ENCODE assay signal across 11 cellular contexts in the genomic region with DNA sequence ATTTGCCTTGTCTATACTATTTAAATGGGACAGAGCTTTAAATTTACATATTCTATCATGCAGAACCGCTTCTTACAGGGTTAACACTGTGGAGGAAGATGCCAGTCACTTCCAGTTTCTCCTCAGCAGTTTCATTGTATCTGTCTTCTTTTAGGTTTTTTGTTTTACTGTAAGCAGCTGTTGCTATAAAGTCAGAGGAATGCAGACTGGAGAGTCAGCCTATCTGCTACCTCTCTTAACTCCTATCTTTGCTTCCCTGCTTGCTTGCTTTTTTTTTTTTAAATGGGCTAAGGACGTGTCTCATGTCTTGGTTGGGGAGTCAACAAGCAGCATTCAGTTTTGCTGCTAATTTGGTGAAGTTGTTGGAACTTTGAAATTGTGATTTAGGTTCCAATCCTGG. TPM values are rescaled to one million over a fixed set of nuclear protein-coding genes. Genes with fewer than 3 reads are reported as not detected.
DNase-seq lines count a peak whose midpoint lies in the region; ATAC-seq, FAIRE-seq and TF ChIP-seq lines count a peak whose summit lies in the region.
"Had no signal": no experiment of that assay in that cellular context is flagged by ENCODE, and none has a peak within 500 bp of the region (broad histone marks: within the 10 kb centered on the region; RNA-seq: fewer than 3 reads in every experiment).

No MANE protein-coding gene starts in this region.

- H3K27me3 Mint-ChIP-seq in CD4-positive, alpha-beta memory T cell = no peaks in the 10 kb centered on the region
- no peaks in the 10 kb centered on the region for H3K27me3 Mint-ChIP-seq in activated T-helper 1 cell treated with anti-CD3 and anti-CD28 coated beads, Interleukin-12 subunit alpha, Interleukin-12 subunit beta, Interleukin-2, Interleukin-4 antibody, amounts not matched to agents 30 ng/mL and 10 ng/mL and 1 ng/mL, durations not matched to agents 14 hours and 24 hours and 36 hours (ENCODE audit: insufficient read depth)

- 24 to 45% methylated on average over 2 of the region's 2 CpGs for WGBS in gastroesophageal sphincter (ENCODE audit: low coverage in 1 of 2), 2 donors
- WGBS in mammary epithelial cell (ENCODE audit: low coverage, missing lambda C conversion rate) = 50% methylated on average over 2 of the region's 2 CpGs

- no peaks in the 10 kb centered on the region for H3K9me3 ChIP-seq in CD4-positive, alpha-beta memory T cell (ENCODE audit: control insufficient read depth in 1 of 2, low read length in 2 of 2)
- H3K9me3 ChIP-seq in gastroesophageal sphincter = no peaks in the 10 kb centered on the region
- H3K9me3 ChIP-seq in mammary epithelial cell (replicated peaks; ENCODE audit: insufficient read depth, low read length) = no peaks in the 10 kb centered on the region
- H3K9me3 ChIP-seq: thoracic aorta had no signal

- in situ Hi-C loops in mammary epithelial cell (cut with MboI; ENCODE audit: low sequenced_read_pairs in 2 of 2) = no loop called here

- H2AFZ ChIP-seq in mammary epithelial cell (ENCODE audit: low read depth, low read length) = no peak overlapping the region

- no peaks in the 10 kb centered on the region for H3K36me3 ChIP-seq in CD4-positive, alpha-beta memory T cell (ENCODE audit: insufficient read depth, low read length)
- H3K36me3 ChIP-seq in gastroesophageal sphincter = no peaks in the 10 kb centered on the region
- no peaks in the 10 kb centered on the region for H3K36me3 ChIP-seq in mammary epithelial cell (ENCODE audit: insufficient read depth, low read length)
- H3K36me3 ChIP-seq: thoracic aorta had no signal

- FAIRE-seq in GM19239 (lab: Jason Lieb, UNC) = peak; percentile 84
- FAIRE-seq: G401.6 had no signal

- POLR2A ChIA-PET in CD4-positive, alpha-beta memory T cell (lab: Charles Lee; ENCODE audit: partially characterized antibody) = interaction anchor here (1.3 to 1.7 kb wide), 3 partner anchors 8 to 129 kb away, joined by 4 to 5 read pairs (median 4); a partner anchor contains a TSS
- POLR2A ChIA-PET in RWPE1 (lab: Yijun Ruan, JAX; ENCODE audit: low non-redundant PET) = no interaction called here

- H3K9ac ChIP-seq in mammary epithelial cell (ENCODE audit: insufficient read depth, low read length) = no peak overlapping the region

- H3K4me3 ChIP-seq in CD4-positive, alpha-beta memory T cell (ENCODE audit: low read length in 2 of 2) = no peak overlapping the region
- H3K4me3 ChIP-seq in gastroesophageal sphincter = no peak overlapping the region
- no peak overlapping the region for H3K4me3 ChIP-seq in mammary epithelial cell (replicated peaks in 1 of 3; ENCODE audit: insufficient read depth in 1 of 3, low read depth in 2 of 3, low read length in 3 of 3)
- H3K4me3 ChIP-seq: thoracic aorta had no signal

- dilution Hi-C loops in mammary epithelial cell (cut with HindIII; ENCODE audit: low sequenced_read_pairs) = no loop called here

- no peak for DNase-seq in CD4-positive, alpha-beta memory T cell
- DNase-seq in GM19239 (ENCODE audit: insufficient read length, low spot score) (peak; percentile 4), RWPE1 (ENCODE audit: low spot score) (no peak), SHP77 (lab: John Stamatoyannopoulos, UW) (no peak), mammary epithelial cell (no peak)
- DNase-seq in activated T-helper 1 cell treated with anti-CD3 and anti-CD28 coated beads, Interleukin-12 subunit alpha, Interleukin-12 subunit beta, Interleukin-2, Interleukin-4 antibody, amounts not matched to agents 30 ng/mL and 10 ng/mL and 1 ng/mL, durations not matched to agents 14 hours and 24 hours and 36 hours (ENCODE audit: low spot score) = no peak
- DNase-seq: activated CD8-positive, alpha-beta memory T cell treated with anti-CD3 and anti-CD28 coated beads for 24 hours had no signal

- BruUV-seq in mammary epithelial cell (replicated peaks; lab: Mats Ljungman, UMichigan) = no TSS peak

- peaks cover 1 to 5% of the 10 kb centered on the region in 2 donors for H3K36me3 Mint-ChIP-seq in CD4-positive, alpha-beta memory T cell
- peaks cover 6% of the 10 kb centered on the region for H3K36me3 Mint-ChIP-seq in activated T-helper 1 cell treated with anti-CD3 and anti-CD28 coated beads, Interleukin-12 subunit alpha, Interleukin-12 subunit beta, Interleukin-2, Interleukin-4 antibody, amounts not matched to agents 30 ng/mL and 10 ng/mL and 1 ng/mL, durations not matched to agents 14 hours and 24 hours and 36 hours (ENCODE audit: low read depth)

- TF ChIP-seq EP300 in gastroesophageal sphincter (IDR thresholded peaks at IDR 0.05) = no peak

- intact Hi-C loops in CD4-positive, alpha-beta memory T cell (cut with micrococcal nuclease) = no loop called here
- intact Hi-C loops in activated T-helper 1 cell treated with anti-CD3 and anti-CD28 coated beads, Interleukin-12 subunit alpha, Interleukin-12 subunit beta, Interleukin-2, Interleukin-4 antibody, amounts not matched to agents 30 ng/mL and 10 ng/mL and 1 ng/mL, durations not matched to agents 14 hours and 24 hours and 36 hours (cut with micrococcal nuclease) = no loop called here
- intact Hi-C loops in mammary epithelial cell (cut with micrococcal nuclease) = no loop called here

- peaks cover 80 to 99% (median 90%) of the 10 kb centered on the region in 4 donors for H3K4me1 Mint-ChIP-seq in CD4-positive, alpha-beta memory T cell
- H3K4me1 Mint-ChIP-seq in activated T-helper 1 cell treated with anti-CD3 and anti-CD28 coated beads, Interleukin-12 subunit alpha, Interleukin-12 subunit beta, Interleukin-2, Interleukin-4 antibody, amounts not matched to agents 30 ng/mL and 10 ng/mL and 1 ng/mL, durations not matched to agents 14 hours and 24 hours and 36 hours (ENCODE audit: low read depth) = peaks cover 84% of the 10 kb centered on the region

- H3K27me3 ChIP-seq in CD4-positive, alpha-beta memory T cell (ENCODE audit: insufficient read depth, low read length) = no peaks in the 10 kb centered on the region
- H3K27me3 ChIP-seq in gastroesophageal sphincter (no peaks in the 10 kb centered on the region), mammary epithelial cell (ENCODE audit: insufficient read depth, low read length) (no peaks in the 10 kb centered on the region)

- peaks cover 100% of the 10 kb centered on the region for H3K4me1 ChIP-seq in CD4-positive, alpha-beta memory T cell (ENCODE audit: insufficient read depth, low read length)
- H3K4me1 ChIP-seq in gastroesophageal sphincter = peaks cover 5 to 88% (median 7%) of the 10 kb centered on the region in 3 donors
- H3K4me1 ChIP-seq in mammary epithelial cell (ENCODE audit: insufficient read depth, low read length) = peaks cover 10% of the 10 kb centered on the region

- TF ChIP-seq POLR2A in gastroesophageal sphincter (IDR thresholded peaks at IDR 0.05) = no peak

- TF ChIP-seq CTCF in gastroesophageal sphincter (IDR thresholded peaks at IDR 0.05) (no peak), RWPE1 (conservative IDR thresholded peaks at IDR 0.05; ENCODE audit: low read depth) (no peak), mammary epithelial cell (conservative IDR thresholded peaks at IDR 0.05 in 1 of 2, IDR thresholded peaks at IDR 0.05 in 1 of 2; ENCODE audit: extremely low read depth in 1 of 2, insufficient read depth in 1 of 2, low read depth in 1 of 2, low read length in 2 of 2) (no peak)

- H3K79me2 ChIP-seq in mammary epithelial cell (ENCODE audit: insufficient read depth, low read length) = peaks cover 100% of the 10 kb centered on the region

- peaks cover 12% of the 10 kb centered on the region for H4K20me1 ChIP-seq in mammary epithelial cell (ENCODE audit: insufficient read depth, low read length)

- CTCF ChIA-PET in CD4-positive, alpha-beta memory T cell (lab: Charles Lee; ENCODE audit: partially characterized antibody) = interaction anchor here (0.6 kb wide), 1 partner anchor 37 kb away, joined by 3 read pairs; no protein-coding TSS in a partner anchor
- CTCF ChIA-PET in RWPE1 (lab: Yijun Ruan, JAX) = no interaction called here
- CTCF ChIA-PET in mammary epithelial cell (lab: Charles Lee; ENCODE audit: low non-redundant PET) = no interaction called here

- peak overlapping the region in 6 of 7 donors; percentile 2 to 77 (median 30) for H3K27ac Mint-ChIP-seq in CD4-positive, alpha-beta memory T cell
- H3K27ac Mint-ChIP-seq in activated T-helper 1 cell treated with anti-CD3 and anti-CD28 coated beads, Interleukin-12 subunit alpha, Interleukin-12 subunit beta, Interleukin-2, Interleukin-4 antibody, amounts not matched to agents 30 ng/mL and 10 ng/mL and 1 ng/mL, durations not matched to agents 14 hours and 24 hours and 36 hours = peak overlapping the region; percentile 15

- H3K4me3 Mint-ChIP-seq in CD4-positive, alpha-beta memory T cell = peak overlapping the region in 7 of 8 donors; percentile 10 to 65 (median 56)
- H3K4me3 Mint-ChIP-seq in activated T-helper 1 cell treated with anti-CD3 and anti-CD28 coated beads, Interleukin-12 subunit alpha, Interleukin-12 subunit beta, Interleukin-2, Interleukin-4 antibody, amounts not matched to agents 30 ng/mL and 10 ng/mL and 1 ng/mL, durations not matched to agents 14 hours and 24 hours and 36 hours = no peak overlapping the region

- no peak overlapping the region for H3K4me2 ChIP-seq in mammary epithelial cell (ENCODE audit: insufficient read depth, low read depth, low read length)

- H3K9me3 Mint-ChIP-seq in CD4-positive, alpha-beta memory T cell = no peaks in the 10 kb centered on the region
- no peaks in the 10 kb centered on the region for H3K9me3 Mint-ChIP-seq in activated T-helper 1 cell treated with anti-CD3 and anti-CD28 coated beads, Interleukin-12 subunit alpha, Interleukin-12 subunit beta, Interleukin-2, Interleukin-4 antibody, amounts not matched to agents 30 ng/mL and 10 ng/mL and 1 ng/mL, durations not matched to agents 14 hours and 24 hours and 36 hours

- ATAC-seq in HG03039 (IDR thresholded peaks at IDR 0.05; ENCODE audit: unreplicated experiment) (peak; percentile 87), gastroesophageal sphincter (no peak)

- H3K27ac ChIP-seq in CD4-positive, alpha-beta memory T cell (ENCODE audit: low read depth, low read length) = no peak overlapping the region
- H3K27ac ChIP-seq in gastroesophageal sphincter (no peak overlapping the region), RWPE1 (no peak overlapping the region), mammary epithelial cell (ENCODE audit: insufficient read depth, low read depth, low read length) (no peak overlapping the region)
- H3K27ac ChIP-seq: thoracic aorta had no signal

RNA-seq across cellular contexts. Expression of a gene that starts 8.9 kb away (rescaled TPM):
- 10 to 100 TPM; 70.9 to 77.9 TPM for total RNA-seq in CD4-positive, alpha-beta memory T cell
- 1 to 10 TPM; 1.4 to 3.8 TPM for polyA plus RNA-seq in CD4-positive, alpha-beta memory T cell
- total RNA-seq in activated T-helper 1 cell treated with anti-CD3 and anti-CD28 coated beads, Interleukin-12 subunit alpha, Interleukin-12 subunit beta, Interleukin-2, Interleukin-4 antibody, amounts not matched to agents 30 ng/mL and 10 ng/mL and 1 ng/mL, durations not matched to agents 14 hours and 24 hours and 36 hours = 36.2 and 36.9 TPM in 2 replicates
- total RNA-seq in gastroesophageal sphincter (10 to 100 TPM; 25.4 to 38.4 (median 30.7) TPM), mammary epithelial cell (10 to 100 TPM; 17.3 to 20.6 TPM)
- polyA plus RNA-seq in mammary epithelial cell = 7.3 TPM
- 8.3 TPM for polyA minus RNA-seq in mammary epithelial cell
